ENCODE assay signal across 16 cellular contexts in the genomic region with DNA sequence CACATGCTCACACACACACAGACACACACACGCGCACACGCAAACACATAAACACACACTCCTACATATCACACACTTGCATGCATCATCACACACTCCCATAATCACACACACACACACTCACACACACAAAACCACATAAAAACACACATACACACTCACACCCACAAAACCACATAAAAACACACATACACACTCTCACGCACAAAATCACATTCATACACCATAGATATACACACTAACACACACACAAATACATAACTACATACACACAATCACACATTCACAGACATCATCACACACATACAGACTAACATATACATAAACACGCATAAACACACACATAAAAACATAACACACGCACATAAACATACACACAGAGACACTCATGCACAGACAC.
"Had no signal": no experiment of that assay in that cellular context is flagged by ENCODE, and none has a peak within 500 bp of the region (broad histone marks: within the 10 kb centered on the region; RNA-seq: fewer than 3 reads in every experiment).

No MANE protein-coding gene starts in this region.

- H3K36me3 ChIP-seq: brain microvascular endothelial cell, spleen, thyroid gland had no signal

- ATAC-seq: activated CD4-positive, CD25-positive, alpha-beta regulatory T cell treated with anti-CD3 and anti-CD28 coated beads, Interleukin-2, amount 50 U/mL, for 24 hours; activated CD8-positive, alpha-beta T cell treated with anti-CD3 and anti-CD28 coated beads, Interleukin-2, amount 10 ng/mL, durations not matched to agents 7 days and 5 days; stimulated activated memory B cell treated with anti-CD40 and anti-IgM and Interleukin-4, amounts not matched to agents 10 μg/mL and 1 μg/mL and 100 μg/mL, for 72 hours had no signal

- H3K27me3 Mint-ChIP-seq: activated CD4-positive, alpha-beta T cell treated with anti-CD3 and anti-CD28 coated beads, Interleukin-2, amount 10 ng/mL, durations not matched to agents 7 days and 5 days had no signal

- H3K4me3 ChIP-seq: lung, thyroid gland had no signal

- H3K9me3 Mint-ChIP-seq: activated CD4-positive, alpha-beta T cell treated with anti-CD3 and anti-CD28 coated beads, Interleukin-2, amount 10 ng/mL, durations not matched to agents 7 days and 5 days; activated naive CD4-positive, alpha-beta T cell treated with anti-CD3 and anti-CD28 coated beads for 36 hours; activated T-cell treated with anti-CD3 and anti-CD28 coated beads, Interleukin-2, amount 50 U/mL, for 24 hours; activated T-helper 2 cell treated with anti-CD3 and anti-CD28 coated beads, Interferon-gamma antibody, Interleukin-2, Interleukin-4, amounts not matched to agents 10 μg/mL and 5 μg/mL and 100 μg/mL, durations not matched to agents 14 hours and 24 hours and 36 hours; central memory CD8-positive, alpha-beta T cell; nephron; stimulated activated memory B cell treated with anti-CD40 and anti-IgM and Interleukin-4, amounts not matched to agents 10 μg/mL and 1 μg/mL and 100 μg/mL, for 72 hours had no signal

- H3K36me3 Mint-ChIP-seq: stimulated activated memory B cell treated with anti-CD40 and anti-IgM and Interleukin-4, amounts not matched to agents 10 μg/mL and 1 μg/mL and 100 μg/mL, for 72 hours had no signal

- H3K4me3 Mint-ChIP-seq: activated CD4-positive, alpha-beta T cell treated with anti-CD3 and anti-CD28 coated beads, Interleukin-2, amount 10 ng/mL, durations not matched to agents 7 days and 5 days; activated CD8-positive, alpha-beta T cell treated with anti-CD3 and anti-CD28 coated beads, Interleukin-2, amount 10 ng/mL, durations not matched to agents 7 days and 5 days; activated naive CD4-positive, alpha-beta T cell treated with anti-CD3 and anti-CD28 coated beads for 36 hours; activated T-cell treated with anti-CD3 and anti-CD28 coated beads, Interleukin-2, amount 50 U/mL, for 24 hours; central memory CD8-positive, alpha-beta T cell; nephron; stimulated activated memory B cell treated with anti-CD40 and anti-IgM and Interleukin-4, amounts not matched to agents 10 μg/mL and 1 μg/mL and 100 μg/mL, for 72 hours had no signal

- H3K27me3 ChIP-seq: brain microvascular endothelial cell, spleen, thyroid gland had no signal

- H3K4me1 Mint-ChIP-seq: activated CD4-positive, alpha-beta T cell treated with anti-CD3 and anti-CD28 coated beads, Interleukin-2, amount 10 ng/mL, durations not matched to agents 7 days and 5 days; central memory CD8-positive, alpha-beta T cell had no signal

- H3K9me3 ChIP-seq: spleen, thyroid gland had no signal

- H3K27ac Mint-ChIP-seq: activated CD4-positive, alpha-beta T cell treated with anti-CD3 and anti-CD28 coated beads, Interleukin-2, amount 10 ng/mL, durations not matched to agents 7 days and 5 days; activated CD8-positive, alpha-beta T cell treated with anti-CD3 and anti-CD28 coated beads, Interleukin-2, amount 10 ng/mL, durations not matched to agents 7 days and 5 days; activated naive CD4-positive, alpha-beta T cell treated with anti-CD3 and anti-CD28 coated beads for 36 hours; activated T-cell treated with anti-CD3 and anti-CD28 coated beads, Interleukin-2, amount 50 U/mL, for 24 hours; activated T-helper 2 cell treated with anti-CD3 and anti-CD28 coated beads, Interferon-gamma antibody, Interleukin-2, Interleukin-4, amounts not matched to agents 10 μg/mL and 5 μg/mL and 100 μg/mL, durations not matched to agents 14 hours and 24 hours and 36 hours; nephron had no signal

- DNase-seq: activated CD4-positive, alpha-beta T cell treated with anti-CD3 and anti-CD28 coated beads, Interleukin-2, amount 10 ng/mL, durations not matched to agents 7 days and 5 days; activated CD8-positive, alpha-beta T cell treated with anti-CD3 and anti-CD28 coated beads, Interleukin-2, amount 10 ng/mL, durations not matched to agents 7 days and 5 days; activated T-cell treated with anti-CD3 and anti-CD28 coated beads, Interleukin-2, amount 50 U/mL, for 24 hours; spleen; stimulated activated CD4-positive, alpha-beta T cell treated with anti-CD3 and anti-CD28 coated beads, Interleukin-4, amount 100 ng/mL, for 4 hours; T-helper 1 cell had no signal

- FAIRE-seq: endometrium had no signal
